Comparison of ENCODE assay signal across 10 cellular contexts in genomic region chr15:99731336-99732267, GRCh38. TPM values are rescaled to one million over a fixed set of nuclear protein-coding genes. Genes with fewer than 3 reads are reported as not detected.
A peak's percentile ranks its signal among the peaks of the same experiment; 100 is the strongest.
DNase-seq lines count a peak whose midpoint lies in the region; ATAC-seq, FAIRE-seq and TF ChIP-seq lines count a peak whose summit lies in the region.
"Had no signal": no experiment of that assay in that cellular context is flagged by ENCODE, and none has a peak within 500 bp of the region (broad histone marks: within the 10 kb centered on the region; RNA-seq: fewer than 3 reads in every experiment).

No MANE protein-coding gene starts in this region.

- H3K27ac ChIP-seq in HepG2 (ENCODE audit: extremely low read length, insufficient read depth, low read length) (no peak overlapping the region), right lobe of liver (no peak overlapping the region), dorsolateral prefrontal cortex (peak overlapping the region in 34 of 59 donors; percentile 9 to 93 (median 76)), muscle layer of colon (ENCODE audit: low read depth, low read length) (no peak overlapping the region), vagina (no peak overlapping the region)

- H3K36me3 ChIP-seq in HepG2 (replicated peaks in 1 of 2; ENCODE audit: control insufficient read depth in 1 of 2, insufficient read depth in 2 of 2, low read length in 2 of 2): peaks cover 0 to 12% of the 10 kb centered on the region in 2 experiments; a peak in 2 of 5 replicates
- H3K36me3 ChIP-seq in right lobe of liver: peaks cover 0 to 5% (median 0%) of the 10 kb centered on the region in 4 donors
- peaks cover 8% of the 10 kb centered on the region for H3K36me3 ChIP-seq in muscle layer of colon (ENCODE audit: insufficient read depth, low read length)
- H3K36me3 ChIP-seq in vagina: peaks cover 0 to 8% of the 10 kb centered on the region in 2 donors
- no peaks in the 10 kb centered on the region for H3K36me3 ChIP-seq in MG63

- H3K4me3 ChIP-seq in HepG2 (replicated peaks in 1 of 3; ENCODE audit: insufficient read depth in 1 of 3, low read depth in 2 of 3, low read length in 3 of 3): peak overlapping the region; percentile 72 to 84 (median 75); a peak in 4 of 6 replicates
- no peak overlapping the region for H3K4me3 ChIP-seq in right lobe of liver
- H3K4me3 ChIP-seq in dorsolateral prefrontal cortex: peak overlapping the region in 58 of 59 donors; percentile 65 to 99 (median 94)
- H3K4me3 ChIP-seq in muscle layer of colon (ENCODE audit: low read depth in 1 of 2, low read length in 2 of 2): peak overlapping the region in 1 of 2 donors; percentile 65
- peak overlapping the region; percentile 86 to 94 for H3K4me3 ChIP-seq in vagina
- H3K4me3 ChIP-seq in MG63: no peak overlapping the region; the same call in 1 of the 2 replicates

- H3K4me1 ChIP-seq in HepG2 (ENCODE audit: insufficient read depth, low read length): peaks cover 41% of the 10 kb centered on the region
- H3K4me1 ChIP-seq in right lobe of liver: peaks cover 0 to 14% (median 4%) of the 10 kb centered on the region in 4 donors
- peaks cover 13% of the 10 kb centered on the region for H3K4me1 ChIP-seq in muscle layer of colon (ENCODE audit: insufficient read depth, low read length)
- peaks cover 17% of the 10 kb centered on the region for H3K4me1 ChIP-seq in vagina

- TF ChIP-seq CTCF in HepG2 (CRISPR knock-in tag; IDR thresholded peaks at IDR 0.05): no peak
- no peak for TF ChIP-seq CTCF in right lobe of liver (IDR thresholded peaks at IDR 0.05)
- no peak for TF ChIP-seq CTCF in dorsolateral prefrontal cortex (IDR thresholded peaks at IDR 0.05 in 54 of 56, conservative IDR thresholded peaks at IDR 0.05 in 2 of 56; ENCODE audit: low read depth in 1 of 56, partially characterized antibody in 56 of 56)
- TF ChIP-seq CTCF in vagina (IDR thresholded peaks at IDR 0.05): no peak
- TF ChIP-seq CTCF in omental fat pad (IDR thresholded peaks at IDR 0.05): no peak

- no peak for FAIRE-seq in HepG2 (lab: Jason Lieb, UNC)

- CTCF ChIA-PET in HepG2 (lab: Yijun Ruan, JAX; ENCODE audit: low intra/inter-chr PET ratio, low total read pairs): no interaction called here

- H3K9ac ChIP-seq in HepG2 (ENCODE audit: insufficient read depth, low read depth, low read length) (peak overlapping the region; percentile 77; the same call in 1 of the 2 replicates), muscle layer of colon (ENCODE audit: low read length) (peak overlapping the region; percentile 41)

- no peaks in the 10 kb centered on the region for H3K79me2 ChIP-seq in HepG2 (ENCODE audit: insufficient read depth, low read length)

- in situ Hi-C loops in HepG2 (cut with HindIII; ENCODE audit: extremely low pct_ligation_motif_present, low pct_unique_long_range_greater_than_20kb): no loop called here

- H3K9me3 ChIP-seq in HepG2 (ENCODE audit: low read length) (no peaks in the 10 kb centered on the region), right lobe of liver (no peaks in the 10 kb centered on the region), muscle layer of colon (ENCODE audit: low read length) (no peaks in the 10 kb centered on the region), vagina (no peaks in the 10 kb centered on the region), MG63 (no peaks in the 10 kb centered on the region)

- WGBS in HepG2 (ENCODE audit: low lambda C conversion rate): 92% methylated on average over 30 of the region's 30 CpGs
- WGBS in right lobe of liver (ENCODE audit: insufficient coverage, low coverage, low lambda C conversion rate, missing lambda C conversion rate): 81% methylated on average over 23 of the region's 30 CpGs

- TF ChIP-seq RAD21 in HepG2 (CRISPR knock-in tag; IDR thresholded peaks at IDR 0.05): no peak

- intact Hi-C loops in HepG2 (cut with micrococcal nuclease; ENCODE audit: unreplicated experiment): no loop called here
- intact Hi-C loops in right lobe of liver (cut with DNase I): no loop called here
- intact Hi-C loops in dorsolateral prefrontal cortex (cut with DNase I): loop anchor here (2.0 to 10.0 kb wide), 6 partner anchors 15 to 629 kb away; partner anchors contain the start of gene LRRC28 (in 1 of the 2)
- intact Hi-C loops in vagina (cut with DNase I): no loop called here

- H4K20me1 ChIP-seq in HepG2 (ENCODE audit: insufficient read depth, low read length): no peaks in the 10 kb centered on the region

- DNase-seq in HepG2 (ENCODE audit: low spot score) (no peak), right lobe of liver (no peak), dorsolateral prefrontal cortex (no peak), vagina (ENCODE audit: extremely low spot score in 2 of 2) (no peak), omental fat pad (ENCODE audit: low spot score) (no peak), MG63 (no peak)
- DNase-seq: DMS79 treated with DMSO at 0.1 percent for 48 hours, NCI-H2107 had no signal

- ATAC-seq in HepG2: no peak
- ATAC-seq in right lobe of liver: no peak
- ATAC-seq in omental fat pad (ENCODE audit: low FRiP score): no peak
- no peak for ATAC-seq in HG03354 (IDR thresholded peaks at IDR 0.05; ENCODE audit: poor library complexity, severe bottlenecking, unreplicated experiment)

- no TSS peak for BruUV-seq in HepG2 (replicated peaks; lab: Mats Ljungman, UMichigan)

- H3K27me3 ChIP-seq in HepG2 (ENCODE audit: control insufficient read depth in 1 of 2, insufficient read depth in 2 of 2, low read length in 2 of 2) (no peaks in the 10 kb centered on the region; a peak in 1 of 5 replicates), right lobe of liver (no peaks in the 10 kb centered on the region), dorsolateral prefrontal cortex (no peaks in the 10 kb centered on the region), muscle layer of colon (ENCODE audit: control insufficient read depth in 1 of 2, insufficient read depth in 2 of 2, low read length in 2 of 2) (no peaks in the 10 kb centered on the region), vagina (no peaks in the 10 kb centered on the region), MG63 (no peaks in the 10 kb centered on the region)

- H2AFZ ChIP-seq in HepG2 (ENCODE audit: low read length): no peak overlapping the region

- H3K4me2 ChIP-seq in HepG2 (ENCODE audit: low read depth, low read length): peak overlapping the region; percentile 68

- no peak for TF ChIP-seq POLR2A in HepG2 (IDR thresholded peaks at IDR 0.05; ENCODE audit: insufficient read depth in 1 of 2, low read depth in 2 of 2, low read length in 2 of 2)
- TF ChIP-seq POLR2A in right lobe of liver (IDR thresholded peaks at IDR 0.05): no peak
- no peak for TF ChIP-seq POLR2A in vagina (IDR thresholded peaks at IDR 0.05)

- TF ChIP-seq EP300 in HepG2 (IDR thresholded peaks at IDR 0.05; ENCODE audit: low read depth in 2 of 2, low read length in 2 of 2): no peak
- no peak for TF ChIP-seq EP300 in HepG2 (CRISPR knock-in tag; IDR thresholded peaks at IDR 0.05; ENCODE audit: borderline replicate concordance)

- POLR2A ChIA-PET in HepG2 (lab: Yijun Ruan, JAX): interaction anchor here (0.6 to 2.9 kb wide), 2 partner anchors 311 to 834 kb away, joined by 3 to 8 read pairs; no protein-coding TSS in a partner anchor

TF ChIP-seq in HepG2, 621 proteins besides CTCF, POLR2A, EP300 and RAD21 (continues in another document):
- no peak for TF ChIP-seq PRPF4 (IDR thresholded peaks at IDR 0.05; ENCODE audit: low read depth, low read length, poor library complexity, severe bottlenecking)
- TF ChIP-seq, protein P1, sequence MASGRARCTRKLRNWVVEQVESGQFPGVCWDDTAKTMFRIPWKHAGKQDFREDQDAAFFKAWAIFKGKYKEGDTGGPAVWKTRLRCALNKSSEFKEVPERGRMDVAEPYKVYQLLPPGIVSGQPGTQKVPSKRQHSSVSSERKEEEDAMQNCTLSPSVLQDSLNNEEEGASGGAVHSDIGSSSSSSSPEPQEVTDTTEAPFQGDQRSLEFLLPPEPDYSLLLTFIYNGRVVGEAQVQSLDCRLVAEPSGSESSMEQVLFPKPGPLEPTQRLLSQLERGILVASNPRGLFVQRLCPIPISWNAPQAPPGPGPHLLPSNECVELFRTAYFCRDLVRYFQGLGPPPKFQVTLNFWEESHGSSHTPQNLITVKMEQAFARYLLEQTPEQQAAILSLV (CRISPR knock-in tag; IDR thresholded peaks at IDR 0.05; ENCODE audit: borderline replicate concordance): no peak
- TF ChIP-seq IRX3 (CRISPR knock-in tag; IDR thresholded peaks at IDR 0.05; ENCODE audit: borderline replicate concordance, low read depth): no peak

RNA-seq across cellular contexts. Expression of gene LYSMD4, which starts 1.6 kb away (rescaled TPM):
- total RNA-seq in HepG2 (2016; rRNA removed; fragmentation: Illumina TruSeq; extraction: Trizol) (5.6 and 8.5 TPM in 2 replicates), right lobe of liver (1 to 10 TPM; 2.8 to 7.0 (median 5.1) TPM), dorsolateral prefrontal cortex (10 to 100 TPM; 13.4 to 39.6 (median 21.1) TPM), vagina (14.7 TPM), omental fat pad (10 to 100 TPM in 2 of 4 donors, 1 to 10 TPM in 2; 5.0 to 17.5 (median 9.5) TPM)
- 1.4 TPM in 2 replicates for total RNA-seq in HepG2 (2016; cell fraction: cytosol; rRNA removed; fragmentation: Illumina TruSeq; extraction: Trizol; ENCODE audit: low read depth)
- total RNA-seq in HepG2 (2016; cell fraction: insoluble cytoplasmic fraction; rRNA removed; fragmentation: Illumina TruSeq; extraction: Trizol): 4.3 and 8.0 TPM in 2 replicates
- 4.1 and 4.7 TPM in 2 replicates for total RNA-seq in HepG2 (2016; cell fraction: membrane; rRNA removed; fragmentation: Illumina TruSeq; extraction: Trizol)
- 10.5 and 12.4 TPM in 2 replicates for total RNA-seq in HepG2 (2016; cell fraction: nucleus; rRNA removed; fragmentation: Illumina TruSeq; extraction: Trizol)
- 7.4 and 7.9 TPM in 2 replicates for polyA plus RNA-seq in HepG2 (2011; rRNA removed)
- polyA plus RNA-seq in HepG2 (2011; cell fraction: cytosol; rRNA removed): 5.0 and 5.5 TPM in 2 replicates
- polyA plus RNA-seq in HepG2 (2011; cell fraction: nucleus; rRNA removed): 35.1 and 36.9 TPM in 2 replicates
- 5.9 and 7.0 TPM in 2 replicates for polyA plus RNA-seq in HepG2 (2012)
- 1.8 and 2.4 TPM in 2 replicates for polyA plus RNA-seq in HepG2 (2016; cell fraction: cytosol; fragmentation: Illumina TruSeq; extraction: Trizol; ENCODE audit: low read depth)
- polyA plus RNA-seq in HepG2 (2016; cell fraction: insoluble cytoplasmic fraction; fragmentation: Illumina TruSeq; extraction: Trizol; ENCODE audit: low read depth): 4.1 and 5.3 TPM in 2 replicates
- polyA plus RNA-seq in HepG2 (2016; cell fraction: membrane; fragmentation: Illumina TruSeq; extraction: Trizol; ENCODE audit: low read depth): 2.8 and 3.1 TPM in 2 replicates
- 16.2 and 18.0 TPM in 2 replicates for polyA plus RNA-seq in HepG2 (2016; cell fraction: nucleus; fragmentation: Illumina TruSeq; extraction: Trizol; ENCODE audit: insufficient read depth, low read depth)
- polyA minus RNA-seq in HepG2 (2011; rRNA and poly(A)+ RNA removed; ENCODE audit: low replicate concordance): 7.4 and 8.7 TPM in 2 replicates
- 1.3 and 1.4 TPM in 2 replicates for polyA minus RNA-seq in HepG2 (2011; cell fraction: cytosol; rRNA and poly(A)+ RNA removed)
- 16.1 and 17.4 TPM in 2 replicates for polyA minus RNA-seq in HepG2 (2011; cell fraction: nucleus; rRNA and poly(A)+ RNA removed)
- 7.0 and 7.6 TPM in 2 replicates for total RNA-seq in MG63 (2014; rRNA removed; shearing (Covaris generic); ENCODE audit: low replicate concordance)

Comparison
In these comparisons a context has a peak if more than half of its experiments do, and no peak if none do; other contexts are left out.
1. H3K4me3 ChIP-seq: peak in HepG2 (3 of 3), dorsolateral prefrontal cortex (58 of 59) and vagina (2 of 2); none in right lobe of liver (0 of 3) and MG63 (single experiment).
2. H3K27ac ChIP-seq: peak in dorsolateral prefrontal cortex (34 of 59); none in HepG2 (single experiment), right lobe of liver (0 of 3), muscle layer of colon (single experiment) and vagina (single experiment).
3. intact Hi-C loops: an anchor here in dorsolateral prefrontal cortex (2.0 to 10.0 kb wide); none called in HepG2, right lobe of liver and vagina.